16 cellular contexts compared by ENCODE assay signal in the genomic region with DNA sequence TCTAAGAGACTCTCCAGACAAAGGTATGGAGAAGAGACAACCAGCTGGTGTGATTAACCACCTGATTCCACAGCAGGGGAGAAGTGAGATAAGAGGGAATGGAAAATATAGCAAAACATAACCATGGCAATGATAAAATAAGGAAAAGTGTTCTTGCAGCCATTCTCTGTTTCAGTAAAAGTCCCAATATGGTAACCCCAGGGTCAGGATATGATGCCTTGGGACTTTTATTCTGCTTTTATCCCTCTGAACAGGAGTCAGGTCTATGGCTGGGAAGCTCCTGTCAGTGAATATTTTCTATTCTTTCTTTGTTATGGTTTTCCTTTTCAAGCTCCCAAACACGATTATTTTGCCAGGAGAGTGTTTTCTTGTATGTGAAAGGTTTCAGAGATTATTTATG.
"Had no signal": no experiment of that assay in that cellular context is flagged by ENCODE, and none has a peak within 500 bp of the region (broad histone marks: within the 10 kb centered on the region; RNA-seq: fewer than 3 reads in every experiment).

No MANE protein-coding gene starts in this region.

- H3K4me3 ChIP-seq: coronary artery, hepatocyte, lung, right atrium auricular region, sigmoid colon, skin epidermis had no signal

- H3K9me3 Mint-ChIP-seq: mesothelial cell of epicardium had no signal

- FAIRE-seq: kidney had no signal

- ATAC-seq: left cardiac atrium, left ventricle myocardium superior had no signal

- H3K27ac Mint-ChIP-seq: mesothelial cell of epicardium had no signal

- H3K27me3 ChIP-seq: hepatocyte, right atrium auricular region, sigmoid colon had no signal

- H3K4me1 ChIP-seq: right atrium auricular region had no signal

- DNase-seq: effector CD4-positive, alpha-beta T cell; foreskin melanocyte; head of caudate nucleus; kidney; left cardiac atrium; left ventricle myocardium superior; posterior cingulate gyrus; sigmoid colon; stimulated activated naive CD4-positive, alpha-beta T cell treated with Interleukin-2 at 50 U/mL for 16 hours; trophoblast cell had no signal

- H3K36me3 Mint-ChIP-seq: mesothelial cell of epicardium had no signal

- H3K4me2 ChIP-seq: hepatocyte had no signal

- H3K27ac ChIP-seq: coronary artery, hepatocyte, right atrium auricular region, sigmoid colon, skin epidermis had no signal

- H3K36me3 ChIP-seq: right atrium auricular region, sigmoid colon had no signal

- H3K79me2 ChIP-seq: hepatocyte had no signal

- H3K9me3 ChIP-seq: right atrium auricular region, sigmoid colon had no signal

- H3K4me3 Mint-ChIP-seq: mesothelial cell of epicardium had no signal

- H2AFZ ChIP-seq: hepatocyte had no signal
